26 cellular contexts compared by ENCODE assay signal in the genomic region with DNA sequence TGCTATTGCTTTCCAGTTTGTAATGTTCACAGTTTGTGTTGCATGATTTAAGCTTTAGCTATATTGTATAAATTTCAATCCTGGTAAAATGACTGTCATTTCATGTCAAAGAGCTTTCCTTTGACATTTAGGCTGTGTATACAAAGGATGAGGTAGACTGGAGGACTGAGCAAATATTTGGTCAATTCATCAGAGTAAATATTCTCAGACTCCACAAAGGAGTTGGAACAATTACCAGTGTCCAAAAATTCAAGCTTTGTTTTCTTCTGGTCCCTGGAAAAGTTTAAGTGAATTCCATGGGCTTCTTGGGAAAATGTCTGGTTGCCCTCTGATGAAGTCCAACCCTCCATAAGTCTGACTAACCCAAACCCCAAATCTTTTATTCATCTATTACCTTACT.
"Had no signal": no experiment of that assay in that cellular context is flagged by ENCODE, and none has a peak within 500 bp of the region (broad histone marks: within the 10 kb centered on the region; RNA-seq: fewer than 3 reads in every experiment).

No MANE protein-coding gene starts in this region.

- DNase-seq: dorsolateral prefrontal cortex; effector CD4-positive, alpha-beta T cell; foreskin fibroblast; gastrocnemius medialis; head of caudate nucleus; kidney; naive B cell; sigmoid colon; stimulated activated CD4-positive, alpha-beta T cell treated with anti-CD3 and anti-CD28 coated beads, Interleukin-2, amount 100 ng/mL, for 24 hours; stimulated activated CD4-positive, alpha-beta T cell treated with anti-CD3 and anti-CD28 coated beads, Interleukin-4, amount 100 ng/mL, for 24 hours; stimulated activated naive CD4-positive, alpha-beta T cell treated with Interleukin-2 at 50 U/mL for 16 hours; stomach; thyroid gland; trophoblast cell had no signal

- H3K4me3 Mint-ChIP-seq: memory B cell; naive B cell; natural killer cell treated with Interleukin-12 subunit alpha and Interleukin-12 subunit beta and Interleukin-15 and Interleukin-18, amount 100 ng/mL, for 72 hours; neural crest cell; stimulated activated effector memory CD8-positive, alpha-beta T cell treated with anti-CD3 and anti-CD28 coated beads, Interleukin-12 subunit alpha, Interleukin-12 subunit beta, amount 100 ng/mL, for 72 hours had no signal

- H3K27ac ChIP-seq: dorsolateral prefrontal cortex, epithelial cell of prostate, gastrocnemius medialis, neutrophil, parathyroid adenoma, sigmoid colon, stomach, thyroid gland, vagina had no signal

- H3K27me3 Mint-ChIP-seq: memory B cell, naive B cell, progenitor cell of endocrine pancreas had no signal

- H3K36me3 Mint-ChIP-seq: memory B cell; naive B cell; natural killer cell treated with Interleukin-12 subunit alpha and Interleukin-12 subunit beta and Interleukin-15 and Interleukin-18, amount 100 ng/mL, for 72 hours; stimulated activated effector memory CD8-positive, alpha-beta T cell treated with anti-CD3 and anti-CD28 coated beads, Interleukin-12 subunit alpha, Interleukin-12 subunit beta, amount 100 ng/mL, for 72 hours had no signal

- H2AFZ ChIP-seq: parathyroid adenoma had no signal

- H3K4me1 Mint-ChIP-seq: memory B cell; naive B cell; neural crest cell; stimulated activated effector memory CD8-positive, alpha-beta T cell treated with anti-CD3 and anti-CD28 coated beads, Interleukin-12 subunit alpha, Interleukin-12 subunit beta, amount 100 ng/mL, for 72 hours had no signal

- H3K27me3 ChIP-seq: neutrophil, sigmoid colon, stomach, thyroid gland, vagina had no signal

- H3K27ac Mint-ChIP-seq: memory B cell; naive B cell; natural killer cell treated with Interleukin-12 subunit alpha and Interleukin-12 subunit beta and Interleukin-15 and Interleukin-18, amount 100 ng/mL, for 72 hours; progenitor cell of endocrine pancreas; stimulated activated effector memory CD8-positive, alpha-beta T cell treated with anti-CD3 and anti-CD28 coated beads, Interleukin-12 subunit alpha, Interleukin-12 subunit beta, amount 100 ng/mL, for 72 hours had no signal

- H3K79me2 ChIP-seq: parathyroid adenoma had no signal

- H3K4me1 ChIP-seq: gastrocnemius medialis, parathyroid adenoma, sigmoid colon, stomach, thyroid gland, vagina had no signal

- H3K4me3 ChIP-seq: dorsolateral prefrontal cortex, gastrocnemius medialis, lung, sigmoid colon, stomach, thyroid gland, vagina had no signal

- H3K36me3 ChIP-seq: gastrocnemius medialis, neutrophil, sigmoid colon, stomach, thyroid gland, vagina had no signal

- ATAC-seq: esophagus mucosa; gastrocnemius medialis; left lobe of liver; natural killer cell treated with Interleukin-12 subunit alpha and Interleukin-12 subunit beta and Interleukin-15 and Interleukin-18, amount 100 ng/mL, for 72 hours; stimulated activated effector memory CD8-positive, alpha-beta T cell treated with anti-CD3 and anti-CD28 coated beads, Interleukin-12 subunit alpha, Interleukin-12 subunit beta, amount 100 ng/mL, for 72 hours had no signal

- H3K9me3 ChIP-seq: gastrocnemius medialis, neutrophil, sigmoid colon, stomach, thyroid gland, vagina had no signal
